In the genomic region with DNA sequence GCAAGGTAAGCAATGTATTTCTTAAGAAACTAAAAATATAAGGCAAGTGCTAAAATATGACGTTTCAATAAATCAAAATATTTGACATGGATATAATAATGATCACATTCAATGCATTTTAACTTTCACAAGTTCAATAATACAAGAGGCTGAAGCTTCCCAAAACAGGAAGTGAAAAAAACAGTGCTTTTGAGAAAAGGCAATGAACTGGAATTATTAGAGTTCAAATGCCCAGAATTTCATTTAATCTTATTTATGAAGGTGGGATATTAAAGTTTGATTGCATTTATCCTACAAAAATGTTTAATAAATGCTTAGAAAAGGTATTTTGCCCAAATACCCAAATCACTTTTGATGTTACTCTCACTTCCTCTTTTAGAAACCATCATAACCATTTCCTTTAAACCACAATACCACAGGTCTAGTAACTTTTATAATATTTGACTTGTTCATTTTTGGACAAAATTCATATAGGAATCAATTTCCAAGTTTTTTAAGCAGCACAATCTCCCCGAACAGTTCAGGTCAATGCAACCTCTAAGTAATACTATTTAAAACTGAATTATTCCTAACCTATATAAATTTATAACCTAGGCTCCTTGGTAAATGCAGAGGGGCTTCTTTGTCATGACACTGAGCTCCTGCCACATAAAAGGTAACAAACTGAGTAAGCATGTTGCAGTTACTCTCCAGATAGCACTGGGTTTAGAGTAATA, we compare ENCODE assay signal across 8 cellular contexts. TPM values are rescaled to one million over a fixed set of nuclear protein-coding genes. Genes with fewer than 3 reads are reported as not detected.
DNase-seq lines count a peak whose midpoint lies in the region; ATAC-seq and TF ChIP-seq lines count a peak whose summit lies in the region.

No MANE protein-coding gene starts in this region.

- ATAC-seq in GM19468 (IDR thresholded peaks at IDR 0.05; ENCODE audit: extremely low read depth, unreplicated experiment) (peak; percentile 21), HG03521 (IDR thresholded peaks at IDR 0.05; ENCODE audit: unreplicated experiment) (peak; percentile 31)
- no peak for ATAC-seq in stimulated activated naive CD8-positive, alpha-beta T cell treated with anti-CD3 and anti-CD28 coated beads, Interleukin-15, Interleukin-2, amounts not matched to agents 100 U/mL and 50 U/mL, for 24 hours

- peaks cover 35% of the 10 kb centered on the region for H3K4me1 ChIP-seq in DOHH2 (ENCODE audit: control insufficient read depth, low read length)
- peaks cover 0 to 28% of the 10 kb centered on the region in 2 donors for H3K4me1 ChIP-seq in breast epithelium
- H3K4me1 ChIP-seq in Peyer's patch, result peaks cover 0 to 48% (median 12%) of the 10 kb centered on the region in 4 donors

- H3K4me2 ChIP-seq in DOHH2 (ENCODE audit: low read length), result peak overlapping the region; percentile 28

- no peak for TF ChIP-seq POLR2A in breast epithelium (IDR thresholded peaks at IDR 0.05)
- TF ChIP-seq POLR2A in Peyer's patch (IDR thresholded peaks at IDR 0.05), result no peak

- peaks cover 18% of the 10 kb centered on the region for H3F3A ChIP-seq in DOHH2 (ENCODE audit: control insufficient read depth, insufficient read depth)

- H3K27ac ChIP-seq in DOHH2 (ENCODE audit: low read depth, low read length) (no peak overlapping the region), breast epithelium (peak overlapping the region; percentile 27 to 100), Peyer's patch (peak overlapping the region in 1 of 4 donors; percentile 25)

- H3K79me2 ChIP-seq in DOHH2 (ENCODE audit: control insufficient read depth, low read length), result no peaks in the 10 kb centered on the region

- H3K9me3 ChIP-seq in DOHH2 (ENCODE audit: control insufficient read depth, insufficient read depth, low read length) (no peaks in the 10 kb centered on the region), breast epithelium (no peaks in the 10 kb centered on the region), Peyer's patch (peaks cover 0 to 6% (median 0%) of the 10 kb centered on the region in 4 donors)

- H3K4me3 Mint-ChIP-seq in nephron, result peak overlapping the region; percentile 88 to 95 (median 91)

- peak overlapping the region; percentile 87 to 98 (median 91) for H3K27ac Mint-ChIP-seq in nephron

- DNase-seq in breast epithelium (ENCODE audit: low spot score in 2 of 2), result no peak
- DNase-seq in Peyer's patch, result no peak
- DNase-seq in stimulated activated naive CD8-positive, alpha-beta T cell treated with anti-CD3 and anti-CD28 coated beads, Interleukin-15, Interleukin-2, amounts not matched to agents 100 U/mL and 50 U/mL, for 24 hours, result no peak
- no peak for DNase-seq in SW480 (ENCODE audit: low spot score)

- no peaks in the 10 kb centered on the region for H3K9me3 Mint-ChIP-seq in nephron

- TF ChIP-seq CTCF in DOHH2 (IDR thresholded peaks at IDR 0.05; ENCODE audit: low read depth, low read length, poor library complexity, severe bottlenecking), result no peak
- no peak for TF ChIP-seq CTCF in breast epithelium (IDR thresholded peaks at IDR 0.05)
- no peak for TF ChIP-seq CTCF in nephron (IDR thresholded peaks at IDR 0.05; ENCODE audit: unreplicated experiment in 3 of 3)
- TF ChIP-seq CTCF in Peyer's patch (IDR thresholded peaks at IDR 0.05), result no peak

- H3K27me3 ChIP-seq in DOHH2 (ENCODE audit: control insufficient read depth, low read length) (peaks cover 70% of the 10 kb centered on the region), breast epithelium (no peaks in the 10 kb centered on the region), Peyer's patch (no peaks in the 10 kb centered on the region)

- H3K4me3 ChIP-seq in DOHH2 (ENCODE audit: low read length) (no peak overlapping the region), breast epithelium (peak overlapping the region; percentile 87 to 96 (median 93)), Peyer's patch (peak overlapping the region in 2 of 4 donors; percentile 73 to 92)

- H3K4me1 Mint-ChIP-seq in nephron, result peaks cover 59% of the 10 kb centered on the region

- peaks cover 4% of the 10 kb centered on the region for H3K27me3 Mint-ChIP-seq in nephron (ENCODE audit: low read depth)

- intact Hi-C loops in breast epithelium (cut with DNase I; ENCODE audit: low total_unique reads), result no loop called here

- H3K36me3 Mint-ChIP-seq in nephron (ENCODE audit: low read depth), result no peaks in the 10 kb centered on the region

- H3K36me3 ChIP-seq in DOHH2 (ENCODE audit: control insufficient read depth, low read length), result no peaks in the 10 kb centered on the region
- no peaks in the 10 kb centered on the region for H3K36me3 ChIP-seq in breast epithelium
- H3K36me3 ChIP-seq in Peyer's patch, result no peaks in the 10 kb centered on the region

- peaks cover 3% of the 10 kb centered on the region; the same call in 1 of the 2 replicates for H4K20me1 ChIP-seq in DOHH2 (ENCODE audit: control insufficient read depth, insufficient read depth, low read depth, low read length)

- H3K9me2 ChIP-seq in DOHH2 (replicated peaks; ENCODE audit: control insufficient read depth, low read length), result no peaks in the 10 kb centered on the region

RNA-seq across cellular contexts. Expression of a gene that starts 2.1 kb away (rescaled TPM):
- total RNA-seq in breast epithelium (100 to 1,000 TPM; 122 to 270 (median 186) TPM), Peyer's patch (10 to 100 TPM; 33.8 to 96.5 (median 77.4) TPM)

RNA-seq across cellular contexts. Expression of a gene that starts 42.4 kb away (rescaled TPM):
- total RNA-seq in breast epithelium (1 to 10 TPM; 1.6 to 3.7 (median 1.9) TPM), Peyer's patch (1 to 10 TPM in 3 of 4 donors, under 1 TPM in 1; 0.28 to 2.5 (median 1.7) TPM)
